1 cellular context compared by ENCODE assay signal in genomic region chr18:6004119-6004518, GRCh38.
TF ChIP-seq lines count a peak whose summit lies in the region.

No MANE protein-coding gene starts in this region.

TF ChIP-seq in GM12878, 131 proteins besides CTCF, POLR2A, EP300 and RAD21 (continued from another document):
- no peak for TF ChIP-seq TARDBP (IDR thresholded peaks at IDR 0.05; ENCODE audit: borderline replicate concordance)
- TF ChIP-seq ZNF687 (IDR thresholded peaks at IDR 0.05), result no peak
- no peak for TF ChIP-seq POU2F2 (IDR thresholded peaks at IDR 0.05; ENCODE audit: borderline replicate concordance, low read depth, low read length)
- TF ChIP-seq MYB (IDR thresholded peaks at IDR 0.05; ENCODE audit: borderline replicate concordance, low read depth, low read length), result no peak
- no peak for TF ChIP-seq NR2C1 (IDR thresholded peaks at IDR 0.05)
